ENCODE assay signal across 23 cellular contexts in genomic region chr4:94880976-94881375, GRCh38.
DNase-seq lines count a peak whose midpoint lies in the region; FAIRE-seq and TF ChIP-seq lines count a peak whose summit lies in the region.
"Had no signal": no experiment of that assay in that cellular context is flagged by ENCODE, and none has a peak within 500 bp of the region (broad histone marks: within the 10 kb centered on the region; RNA-seq: fewer than 3 reads in every experiment).

No MANE protein-coding gene starts in this region.

- FAIRE-seq in astrocyte (lab: Jason Lieb, UNC) = peak; percentile 71
- FAIRE-seq in urothelium cell line (lab: Jason Lieb, UNC) = peak; percentile 32
- FAIRE-seq: GM12891 had no signal

- H3K9ac ChIP-seq in GM23248 = no peak overlapping the region
- H3K9ac ChIP-seq in astrocyte (ENCODE audit: low read length) = no peak overlapping the region
- H3K9ac ChIP-seq: KMS-11 had no signal

- no peaks in the 10 kb centered on the region for H3K79me2 ChIP-seq in GM23248 (ENCODE audit: insufficient read depth)
- H3K79me2 ChIP-seq in astrocyte (ENCODE audit: insufficient read depth, low read length) = no peaks in the 10 kb centered on the region

- no peak overlapping the region for H3K4me2 ChIP-seq in GM23248 (ENCODE audit: unreplicated experiment)
- H3K4me2 ChIP-seq in astrocyte (ENCODE audit: low read length) = no peak overlapping the region
- H3K4me2 ChIP-seq: KMS-11 had no signal

- H3K36me3 ChIP-seq in GM23248 (ENCODE audit: low read depth) = no peaks in the 10 kb centered on the region
- no peaks in the 10 kb centered on the region for H3K36me3 ChIP-seq in astrocyte (ENCODE audit: insufficient read depth, low read length)
- H3K36me3 ChIP-seq: Peyer's patch, SJSA1 had no signal

- H3K4me1 Mint-ChIP-seq in astrocyte (ENCODE audit: low read depth, unreplicated experiment) = peaks cover 15% of the 10 kb centered on the region
- H3K4me1 Mint-ChIP-seq: CD14-positive monocyte, H9 had no signal

- no peaks in the 10 kb centered on the region for H3K27me3 Mint-ChIP-seq in astrocyte (ENCODE audit: low read depth, unreplicated experiment)

- DNase-seq in GM23248 = peak; percentile 34
- peak; percentile 60 for DNase-seq in astrocyte (ENCODE audit: low read depth)
- peak; percentile 52 for DNase-seq in fibroblast of the conjunctiva (ENCODE audit: low read depth)
- DNase-seq in urothelium cell line (ENCODE audit: low spot score) = no peak
- DNase-seq in anterior cingulate cortex (lab: John Stamatoyannopoulos, UW) = no peak
- no peak for DNase-seq in NCI-H524 treated with DMSO at 0.1 percent for 48 hours (lab: John Stamatoyannopoulos, UW)
- DNase-seq in T1000 (lab: John Stamatoyannopoulos, UW) = no peak
- no peak for DNase-seq in T-helper 9 cell
- DNase-seq: ACHN; DND-41; GF-D8; H9; NCI-H1048; NCI-H146; NCI-H2029 treated with DMSO at 0.1 percent for 48 hours; NCI-H2171 treated with DMSO at 0.1 percent for 48 hours; NCI-H748 treated with DMSO at 0.1 percent for 48 hours; NK-92 treated with Interleukin-12 subunit alpha and Interleukin-12 subunit beta, amount 100 ng/mL, for 24 hours; Peyer's patch had no signal

- H3K27ac Mint-ChIP-seq in astrocyte (ENCODE audit: unreplicated experiment) = peak overlapping the region; percentile 1
- H3K27ac Mint-ChIP-seq: CD14-positive monocyte, H9 had no signal

- TF ChIP-seq CTCF in astrocyte (IDR thresholded peaks at IDR 0.05; ENCODE audit: insufficient read depth, low read depth, low read length) = no peak

- H3K27ac ChIP-seq in GM23248 = no peak overlapping the region
- no peak overlapping the region for H3K27ac ChIP-seq in astrocyte (ENCODE audit: low read depth, low read length)
- H3K27ac ChIP-seq: KMS-11, Peyer's patch, SJSA1 had no signal

- no peaks in the 10 kb centered on the region for H3K36me3 Mint-ChIP-seq in astrocyte (ENCODE audit: low read depth, unreplicated experiment)
- H3K36me3 Mint-ChIP-seq: CD14-positive monocyte had no signal

- H3K4me3 ChIP-seq in GM23248 (no peak overlapping the region), astrocyte (ENCODE audit: insufficient read depth, low read depth, low read length) (no peak overlapping the region)
- H3K4me3 ChIP-seq: Peyer's patch, SJSA1 had no signal

- H2AFZ ChIP-seq in GM23248 (no peak overlapping the region), astrocyte (ENCODE audit: low read depth, low read length) (no peak overlapping the region)

- H3F3A ChIP-seq in GM23248 (ENCODE audit: insufficient read depth) = peaks cover 10% of the 10 kb centered on the region

- in situ Hi-C loops in GM23248 (cut with MboI) = no loop called here

- H3K4me1 ChIP-seq in GM23248 (ENCODE audit: insufficient read depth) (peaks cover 18% of the 10 kb centered on the region), astrocyte (ENCODE audit: insufficient read depth, low read length) (peaks cover 5% of the 10 kb centered on the region)
- H3K4me1 ChIP-seq: Peyer's patch had no signal

- H3K9me3 ChIP-seq in GM23248 (ENCODE audit: low read depth) (no peaks in the 10 kb centered on the region), astrocyte (ENCODE audit: insufficient read depth, low read depth, low read length) (no peaks in the 10 kb centered on the region)
- H3K9me3 ChIP-seq: Peyer's patch, SJSA1 had no signal

- H3K4me3 Mint-ChIP-seq in astrocyte (ENCODE audit: unreplicated experiment) = no peak overlapping the region
- H3K4me3 Mint-ChIP-seq: CD14-positive monocyte, H9 had no signal

- H3K9me2 ChIP-seq in GM23248 (ENCODE audit: insufficient read depth) = no peaks in the 10 kb centered on the region

- WGBS in GM23248 (ENCODE audit: low coverage in 1 of 2, low lambda C conversion rate in 2 of 2, missing lambda C conversion rate in 2 of 2), 2 experiments = 62 to 71% methylated on average over 3 of the region's 3 CpGs

- H3K27me3 ChIP-seq in GM23248 (replicated peaks; ENCODE audit: insufficient read depth) (no peaks in the 10 kb centered on the region), astrocyte (ENCODE audit: insufficient read depth, low read length) (no peaks in the 10 kb centered on the region)
- H3K27me3 ChIP-seq: Peyer's patch, SJSA1 had no signal

- H3K9me3 Mint-ChIP-seq in astrocyte (ENCODE audit: unreplicated experiment) = no peaks in the 10 kb centered on the region
- H3K9me3 Mint-ChIP-seq: H9 had no signal

- H4K20me1 ChIP-seq in GM23248 (ENCODE audit: insufficient read depth) (no peaks in the 10 kb centered on the region), astrocyte (ENCODE audit: insufficient read depth, low read length) (no peaks in the 10 kb centered on the region)

Comparison
In these comparisons a context has a peak if more than half of its experiments do, and no peak if none do; other contexts are left out.
1. DNase-seq: peak in GM23248 (single experiment), astrocyte (single experiment) and fibroblast of the conjunctiva (single experiment); none in urothelium cell line (single experiment), anterior cingulate cortex (0 of 58), NCI-H524 treated with DMSO at 0.1 percent for 48 hours (single experiment), T1000 (single experiment) and T-helper 9 cell (single experiment).